In the genomic region with DNA sequence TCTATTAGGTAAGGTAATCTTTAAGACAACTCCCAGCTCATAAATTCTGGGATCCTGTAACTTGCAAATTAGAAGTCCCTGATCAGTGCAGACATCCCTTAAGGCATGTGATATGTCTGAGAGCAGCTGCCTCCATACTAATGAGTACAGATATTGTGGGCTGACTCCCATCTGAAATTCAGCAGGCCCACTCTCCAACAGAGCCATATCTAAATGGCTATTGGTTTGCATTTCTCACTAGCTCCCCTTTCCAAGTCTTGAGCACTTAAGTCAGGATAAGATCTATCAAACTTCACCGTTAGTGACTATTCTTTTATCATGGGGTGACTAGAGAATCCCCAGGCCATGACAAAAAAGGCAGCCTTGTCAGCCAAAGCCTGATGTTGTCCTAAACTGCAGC, we compare ENCODE assay signal across 4 cellular contexts.
TF ChIP-seq lines count a peak whose summit lies in the region.

No MANE protein-coding gene starts in this region.

TF ChIP-seq in SK-N-SH, 30 proteins besides CTCF, POLR2A, EP300 and RAD21:
- TF ChIP-seq NRF1 (IDR thresholded peaks at IDR 0.05; ENCODE audit: low read depth, low read length), result no peak
- TF ChIP-seq FOXJ3 (CRISPR knock-in tag; IDR thresholded peaks at IDR 0.05), result 0 out of 2 replicates have a peak, but pooled peaks have one; percentile 45
- peak; percentile 64 for TF ChIP-seq GATA2 (CRISPR knock-in tag; IDR thresholded peaks at IDR 0.05)

TF ChIP-seq in SK-N-SH treated with all-trans-retinoic acid at 6 μM for 48 hours, 23 proteins besides CTCF, POLR2A, EP300 and RAD21:
- TF ChIP-seq, protein P1, sequence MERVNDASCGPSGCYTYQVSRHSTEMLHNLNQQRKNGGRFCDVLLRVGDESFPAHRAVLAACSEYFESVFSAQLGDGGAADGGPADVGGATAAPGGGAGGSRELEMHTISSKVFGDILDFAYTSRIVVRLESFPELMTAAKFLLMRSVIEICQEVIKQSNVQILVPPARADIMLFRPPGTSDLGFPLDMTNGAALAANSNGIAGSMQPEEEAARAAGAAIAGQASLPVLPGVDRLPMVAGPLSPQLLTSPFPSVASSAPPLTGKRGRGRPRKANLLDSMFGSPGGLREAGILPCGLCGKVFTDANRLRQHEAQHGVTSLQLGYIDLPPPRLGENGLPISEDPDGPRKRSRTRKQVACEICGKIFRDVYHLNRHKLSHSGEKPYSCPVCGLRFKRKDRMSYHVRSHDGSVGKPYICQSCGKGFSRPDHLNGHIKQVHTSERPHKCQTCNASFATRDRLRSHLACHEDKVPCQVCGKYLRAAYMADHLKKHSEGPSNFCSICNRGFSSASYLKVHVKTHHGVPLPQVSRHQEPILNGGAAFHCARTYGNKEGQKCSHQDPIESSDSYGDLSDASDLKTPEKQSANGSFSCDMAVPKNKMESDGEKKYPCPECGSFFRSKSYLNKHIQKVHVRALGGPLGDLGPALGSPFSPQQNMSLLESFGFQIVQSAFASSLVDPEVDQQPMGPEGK (CRISPR knock-in tag; IDR thresholded peaks at IDR 0.05; ENCODE audit: borderline replicate concordance), result no peak
- TF ChIP-seq, protein P2, sequence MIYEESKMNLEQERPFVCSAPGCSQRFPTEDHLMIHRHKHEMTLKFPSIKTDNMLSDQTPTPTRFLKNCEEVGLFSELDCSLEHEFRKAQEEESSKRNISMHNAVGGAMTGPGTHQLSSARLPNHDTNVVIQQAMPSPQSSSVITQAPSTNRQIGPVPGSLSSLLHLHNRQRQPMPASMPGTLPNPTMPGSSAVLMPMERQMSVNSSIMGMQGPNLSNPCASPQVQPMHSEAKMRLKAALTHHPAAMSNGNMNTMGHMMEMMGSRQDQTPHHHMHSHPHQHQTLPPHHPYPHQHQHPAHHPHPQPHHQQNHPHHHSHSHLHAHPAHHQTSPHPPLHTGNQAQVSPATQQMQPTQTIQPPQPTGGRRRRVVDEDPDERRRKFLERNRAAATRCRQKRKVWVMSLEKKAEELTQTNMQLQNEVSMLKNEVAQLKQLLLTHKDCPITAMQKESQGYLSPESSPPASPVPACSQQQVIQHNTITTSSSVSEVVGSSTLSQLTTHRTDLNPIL (CRISPR knock-in tag; IDR thresholded peaks at IDR 0.05; ENCODE audit: low read depth), result no peak
- TF ChIP-seq ESRRG (CRISPR knock-in tag; IDR thresholded peaks at IDR 0.05) (no peak), ZFP30 (CRISPR knock-in tag; IDR thresholded peaks at IDR 0.05) (no peak), TCF4 (CRISPR knock-in tag; IDR thresholded peaks at IDR 0.05; ENCODE audit: borderline replicate concordance) (no peak), ZC3H10 (CRISPR knock-in tag; IDR thresholded peaks at IDR 0.05) (no peak)

TF ChIP-seq in GM23338, 12 proteins besides CTCF, POLR2A, EP300 and RAD21:
- TF ChIP-seq, protein P3, sequence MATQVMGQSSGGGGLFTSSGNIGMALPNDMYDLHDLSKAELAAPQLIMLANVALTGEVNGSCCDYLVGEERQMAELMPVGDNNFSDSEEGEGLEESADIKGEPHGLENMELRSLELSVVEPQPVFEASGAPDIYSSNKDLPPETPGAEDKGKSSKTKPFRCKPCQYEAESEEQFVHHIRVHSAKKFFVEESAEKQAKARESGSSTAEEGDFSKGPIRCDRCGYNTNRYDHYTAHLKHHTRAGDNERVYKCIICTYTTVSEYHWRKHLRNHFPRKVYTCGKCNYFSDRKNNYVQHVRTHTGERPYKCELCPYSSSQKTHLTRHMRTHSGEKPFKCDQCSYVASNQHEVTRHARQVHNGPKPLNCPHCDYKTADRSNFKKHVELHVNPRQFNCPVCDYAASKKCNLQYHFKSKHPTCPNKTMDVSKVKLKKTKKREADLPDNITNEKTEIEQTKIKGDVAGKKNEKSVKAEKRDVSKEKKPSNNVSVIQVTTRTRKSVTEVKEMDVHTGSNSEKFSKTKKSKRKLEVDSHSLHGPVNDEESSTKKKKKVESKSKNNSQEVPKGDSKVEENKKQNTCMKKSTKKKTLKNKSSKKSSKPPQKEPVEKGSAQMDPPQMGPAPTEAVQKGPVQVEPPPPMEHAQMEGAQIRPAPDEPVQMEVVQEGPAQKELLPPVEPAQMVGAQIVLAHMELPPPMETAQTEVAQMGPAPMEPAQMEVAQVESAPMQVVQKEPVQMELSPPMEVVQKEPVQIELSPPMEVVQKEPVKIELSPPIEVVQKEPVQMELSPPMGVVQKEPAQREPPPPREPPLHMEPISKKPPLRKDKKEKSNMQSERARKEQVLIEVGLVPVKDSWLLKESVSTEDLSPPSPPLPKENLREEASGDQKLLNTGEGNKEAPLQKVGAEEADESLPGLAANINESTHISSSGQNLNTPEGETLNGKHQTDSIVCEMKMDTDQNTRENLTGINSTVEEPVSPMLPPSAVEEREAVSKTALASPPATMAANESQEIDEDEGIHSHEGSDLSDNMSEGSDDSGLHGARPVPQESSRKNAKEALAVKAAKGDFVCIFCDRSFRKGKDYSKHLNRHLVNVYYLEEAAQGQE (IDR thresholded peaks at IDR 0.05; ENCODE audit: unreplicated experiment), result no peak
- TF ChIP-seq ZNF114 (CRISPR knock-in tag; IDR thresholded peaks at IDR 0.05), result no peak
- TF ChIP-seq POLR2AphosphoS5 (IDR thresholded peaks at IDR 0.05; ENCODE audit: low read depth), result no peak

TF ChIP-seq in H1, 55 proteins besides CTCF, POLR2A, EP300 and RAD21:
- TF ChIP-seq ZNF274 (IDR thresholded peaks at IDR 0.05; ENCODE audit: borderline replicate concordance, extremely low read depth, low read length) (no peak), EGR1 (IDR thresholded peaks at IDR 0.05; ENCODE audit: borderline replicate concordance, low read depth, low read length) (no peak)
